11 cellular contexts compared by ENCODE assay signal in the genomic region with DNA sequence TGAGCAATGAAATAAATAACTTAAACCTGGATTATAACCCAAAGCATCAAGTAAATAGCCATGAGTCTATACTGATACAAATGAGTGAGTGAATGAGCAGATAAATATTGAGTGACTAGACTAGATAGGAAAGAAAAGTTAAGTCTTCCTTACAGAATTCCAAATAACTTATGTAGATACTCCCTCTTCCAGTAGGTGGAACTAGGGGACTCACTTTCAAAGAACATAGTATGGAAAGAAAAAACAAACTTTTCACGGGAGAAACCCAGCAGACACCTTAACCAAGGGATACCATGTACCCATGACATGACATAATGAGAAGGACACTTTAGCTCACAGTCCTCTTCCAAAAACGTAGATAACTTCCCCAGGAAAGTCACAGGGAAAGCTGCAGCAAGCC. TPM values are rescaled to one million over a fixed set of nuclear protein-coding genes. Genes with fewer than 3 reads are reported as not detected.
DNase-seq lines count a peak whose midpoint lies in the region; ATAC-seq and TF ChIP-seq lines count a peak whose summit lies in the region.
"Had no signal": no experiment of that assay in that cellular context is flagged by ENCODE, and none has a peak within 500 bp of the region (broad histone marks: within the 10 kb centered on the region; RNA-seq: fewer than 3 reads in every experiment).

No MANE protein-coding gene starts in this region.

- H3K27me3 ChIP-seq in CD4-positive, CD25-positive, alpha-beta regulatory T cell (ENCODE audit: control insufficient read depth, insufficient read depth, low read length) = no peaks in the 10 kb centered on the region
- no peaks in the 10 kb centered on the region for H3K27me3 ChIP-seq in stomach

- WGBS in stomach, 5 donors = 51 to 80% (median 65%) methylated on average over 2 of the region's 2 CpGs

- no peak overlapping the region for H3K4me3 Mint-ChIP-seq in CD4-positive, CD25-positive, alpha-beta regulatory T cell
- H3K4me3 Mint-ChIP-seq in chondrocyte (ENCODE audit: unreplicated experiment) (no peak overlapping the region), nephron (no peak overlapping the region)
- H3K4me3 Mint-ChIP-seq: activated CD8-positive, alpha-beta memory T cell treated with anti-CD3 and anti-CD28 coated beads, Interleukin-2, amount 10 ng/mL, durations not matched to agents 7 days and 5 days had no signal

- peaks cover 64% of the 10 kb centered on the region for H3K36me3 Mint-ChIP-seq in CD4-positive, CD25-positive, alpha-beta regulatory T cell
- peaks cover 20% of the 10 kb centered on the region for H3K36me3 Mint-ChIP-seq in chondrocyte (ENCODE audit: low read depth)
- H3K36me3 Mint-ChIP-seq in nephron (ENCODE audit: low read depth) = peaks cover 24% of the 10 kb centered on the region

- H3K4me1 Mint-ChIP-seq in CD4-positive, CD25-positive, alpha-beta regulatory T cell = peaks cover 34 to 46% (median 42%) of the 10 kb centered on the region in 4 donors
- H3K4me1 Mint-ChIP-seq in chondrocyte (ENCODE audit: low read depth) (peaks cover 11% of the 10 kb centered on the region), nephron (no peaks in the 10 kb centered on the region)

- TF ChIP-seq EP300 in stomach (IDR thresholded peaks at IDR 0.05) = no peak

- no peak for DNase-seq in CD4-positive, CD25-positive, alpha-beta regulatory T cell
- DNase-seq in HT-29 (ENCODE audit: low spot score) (peak; percentile 19), chondrocyte (ENCODE audit: low spot score) (no peak), stomach (no peak)
- DNase-seq in stimulated activated CD4-positive, alpha-beta T cell treated with anti-CD3 and anti-CD28 coated beads, Interleukin-2, amount 100 ng/mL, for 48 hours = no peak
- DNase-seq: activated CD8-positive, alpha-beta memory T cell treated with anti-CD3 and anti-CD28 coated beads, Interleukin-2, amount 10 ng/mL, durations not matched to agents 7 days and 5 days; NCI-H2029 treated with DMSO at 0.1 percent for 48 hours had no signal

- no peak overlapping the region for H3K4me3 ChIP-seq in CD4-positive, CD25-positive, alpha-beta regulatory T cell (ENCODE audit: low read depth, low read length)
- no peak overlapping the region for H3K4me3 ChIP-seq in stomach

- H3K27ac ChIP-seq in CD4-positive, CD25-positive, alpha-beta regulatory T cell (ENCODE audit: insufficient read depth, low read length, poor library complexity, severe bottlenecking) = no peak overlapping the region
- H3K27ac ChIP-seq in stomach = no peak overlapping the region

- peaks cover 69% of the 10 kb centered on the region for H3K36me3 ChIP-seq in CD4-positive, CD25-positive, alpha-beta regulatory T cell (ENCODE audit: control insufficient read depth, insufficient read depth, low read length)
- peaks cover 0 to 48% (median 20%) of the 10 kb centered on the region in 4 donors for H3K36me3 ChIP-seq in stomach

- H3K27ac Mint-ChIP-seq in CD4-positive, CD25-positive, alpha-beta regulatory T cell = peak overlapping the region in 2 of 3 donors; percentile 3 to 57
- H3K27ac Mint-ChIP-seq in chondrocyte (ENCODE audit: unreplicated experiment) (no peak overlapping the region), nephron (no peak overlapping the region)
- H3K27ac Mint-ChIP-seq: activated CD8-positive, alpha-beta memory T cell treated with anti-CD3 and anti-CD28 coated beads, Interleukin-2, amount 10 ng/mL, durations not matched to agents 7 days and 5 days had no signal

- TF ChIP-seq POLR2A in stomach (IDR thresholded peaks at IDR 0.05) = no peak

- no peak for ATAC-seq in CD4-positive, CD25-positive, alpha-beta regulatory T cell (ENCODE audit: low read depth in 2 of 2)
- ATAC-seq in HG03039 (IDR thresholded peaks at IDR 0.05; ENCODE audit: unreplicated experiment) (no peak), GM18520 (IDR thresholded peaks at IDR 0.05; ENCODE audit: unreplicated experiment) (no peak)
- ATAC-seq: activated CD8-positive, alpha-beta memory T cell treated with anti-CD3 and anti-CD28 coated beads, Interleukin-2, amount 10 ng/mL, durations not matched to agents 7 days and 5 days; left lobe of liver had no signal

- intact Hi-C loops in stomach (cut with DNase I; ENCODE audit: low total_unique reads) = no loop called here

- peaks cover 0 to 1% (median 0%) of the 10 kb centered on the region in 7 donors for H3K9me3 Mint-ChIP-seq in CD4-positive, CD25-positive, alpha-beta regulatory T cell
- H3K9me3 Mint-ChIP-seq in chondrocyte (ENCODE audit: low read depth) = no peaks in the 10 kb centered on the region
- no peaks in the 10 kb centered on the region for H3K9me3 Mint-ChIP-seq in nephron

- TF ChIP-seq CTCF in chondrocyte (IDR thresholded peaks at IDR 0.05) (peak; percentile 66), nephron (IDR thresholded peaks at IDR 0.05; ENCODE audit: unreplicated experiment in 3 of 3) (peak in 2 of 3 experiments; percentile 9 to 24), stomach (IDR thresholded peaks at IDR 0.05) (no peak)

- peaks cover 10% of the 10 kb centered on the region for H3K4me1 ChIP-seq in CD4-positive, CD25-positive, alpha-beta regulatory T cell (ENCODE audit: control insufficient read depth, insufficient read depth, low read length, poor library complexity, severe bottlenecking)
- H3K4me1 ChIP-seq in stomach = peaks cover 0 to 22% (median 8%) of the 10 kb centered on the region in 4 donors

- H3K9me3 ChIP-seq in CD4-positive, CD25-positive, alpha-beta regulatory T cell (ENCODE audit: control insufficient read depth in 2 of 2, low read length in 2 of 2) = no peaks in the 10 kb centered on the region
- no peaks in the 10 kb centered on the region for H3K9me3 ChIP-seq in stomach

- no peaks in the 10 kb centered on the region for H3K27me3 Mint-ChIP-seq in CD4-positive, CD25-positive, alpha-beta regulatory T cell
- H3K27me3 Mint-ChIP-seq in chondrocyte (ENCODE audit: low read depth) (no peaks in the 10 kb centered on the region), nephron (ENCODE audit: low read depth) (no peaks in the 10 kb centered on the region)
- H3K27me3 Mint-ChIP-seq: activated CD8-positive, alpha-beta memory T cell treated with anti-CD3 and anti-CD28 coated beads, Interleukin-2, amount 10 ng/mL, durations not matched to agents 7 days and 5 days had no signal

RNA-seq across cellular contexts. Expression of gene CSGALNACT2, which starts 32.2 kb away (rescaled TPM):
- total RNA-seq in CD4-positive, CD25-positive, alpha-beta regulatory T cell = 69.4 TPM
- polyA plus RNA-seq in CD4-positive, CD25-positive, alpha-beta regulatory T cell = 10 to 100 TPM; 17.2 to 26.3 (median 22.8) TPM
- 1.3 TPM in 2 replicates for total RNA-seq in HT-29 (2014; rRNA removed; shearing (Covaris generic))
- total RNA-seq in chondrocyte = 29.8 to 38.7 TPM (median 38.2 TPM) in 3 replicates
- total RNA-seq in stomach = 10 to 100 TPM in 2 of 5 donors, 1 to 10 TPM in 3; 2.0 to 30.1 (median 8.9) TPM
- 10 to 100 TPM in 1 of 3 donors, 1 to 10 TPM in 2; 4.1 to 10.7 (median 6.7) TPM for polyA plus RNA-seq in stomach

Comparison
In these comparisons a context has a peak if more than half of its experiments do, and no peak if none do; other contexts are left out.
1. H3K27ac Mint-ChIP-seq: peak in CD4-positive, CD25-positive, alpha-beta regulatory T cell (2 of 3); none in chondrocyte (single experiment) and nephron (0 of 3).
2. CTCF ChIP-seq: peak in chondrocyte (single experiment) and nephron (2 of 3); none in stomach (0 of 7).